ENCODE assay signal across 8 cellular contexts in genomic region chr2:111883661-111884591, GRCh38. TPM values are rescaled to one million over a fixed set of nuclear protein-coding genes. Genes with fewer than 3 reads are reported as not detected.
A peak's percentile ranks its signal among the peaks of the same experiment; 100 is the strongest.
DNase-seq lines count a peak whose midpoint lies in the region; ATAC-seq and TF ChIP-seq lines count a peak whose summit lies in the region.

Gene ANAPC1 (minus strand): TSS chr2:111884193. CDS start chr2:111880825, 3,368 bp downstream.

- peaks cover 0 to 8% (median 0%) of the 10 kb centered on the region in 3 experiments for H3K36me3 ChIP-seq in naive thymus-derived CD4-positive, alpha-beta T cell (ENCODE audit: control insufficient read depth in 2 of 3, insufficient read depth in 3 of 3, low read length in 3 of 3)

- H3K27ac Mint-ChIP-seq in activated T-cell treated with anti-CD3 and anti-CD28 coated beads, Interleukin-2, amount 50 U/mL, for 72 hours, result peak within 1 kb of the TSS; percentile 96
- peak within 1 kb of the TSS; percentile 92 to 98 (median 96) for H3K27ac Mint-ChIP-seq in naive thymus-derived CD4-positive, alpha-beta T cell
- peak within 1 kb of the TSS; percentile 99 for H3K27ac Mint-ChIP-seq in stimulated activated memory B cell treated with anti-CD40 and anti-IgM and Interleukin-4, amounts not matched to agents 10 μg/mL and 1 μg/mL and 100 μg/mL, for 72 hours

- TF ChIP-seq EP300 in Ishikawa (IDR thresholded peaks at IDR 0.05; ENCODE audit: borderline replicate concordance), result no peak; the same call in 1 of the 2 replicates

- peaks cover 36% of the 10 kb centered on the region for H3K4me1 Mint-ChIP-seq in activated T-cell treated with anti-CD3 and anti-CD28 coated beads, Interleukin-2, amount 50 U/mL, for 72 hours (ENCODE audit: low read depth)
- peaks cover 2 to 26% (median 13%) of the 10 kb centered on the region in 7 donors for H3K4me1 Mint-ChIP-seq in naive thymus-derived CD4-positive, alpha-beta T cell
- H3K4me1 Mint-ChIP-seq in stimulated activated memory B cell treated with anti-CD40 and anti-IgM and Interleukin-4, amounts not matched to agents 10 μg/mL and 1 μg/mL and 100 μg/mL, for 72 hours, result peaks cover 9% of the 10 kb centered on the region

- POLR2A ChIA-PET in naive thymus-derived CD4-positive, alpha-beta T cell (lab: Charles Lee), result interaction anchor here (0.6 to 1.9 kb wide), 7 partner anchors 9 to 699 kb away, joined by 3 to 7 read pairs (median 4); partner anchors contain the start of gene TMEM87B

- peak; percentile 68 for DNase-seq in DMS79 (lab: John Stamatoyannopoulos, UW)
- DNase-seq in RKO (ENCODE audit: low spot score), result peak; percentile 89
- DNase-seq in activated T-cell treated with anti-CD3 and anti-CD28 coated beads, Interleukin-2, amount 50 U/mL, for 72 hours, result peak; percentile 89 to 91
- peak; percentile 69 for DNase-seq in fibroblast of gingiva (ENCODE audit: low read depth)
- peak; percentile 75 to 87 (median 84) for DNase-seq in naive thymus-derived CD4-positive, alpha-beta T cell

- H3K27me3 ChIP-seq in naive thymus-derived CD4-positive, alpha-beta T cell (ENCODE audit: control insufficient read depth in 2 of 2, insufficient read depth in 2 of 2, low read length in 2 of 2), result no peaks in the 10 kb centered on the region

- peak within 1 kb of the TSS; percentile 89 to 96 for H3K4me3 Mint-ChIP-seq in activated T-cell treated with anti-CD3 and anti-CD28 coated beads, Interleukin-2, amount 50 U/mL, for 72 hours
- H3K4me3 Mint-ChIP-seq in naive thymus-derived CD4-positive, alpha-beta T cell, result peak within 1 kb of the TSS; percentile 92 to 99 (median 96)
- H3K4me3 Mint-ChIP-seq in stimulated activated memory B cell treated with anti-CD40 and anti-IgM and Interleukin-4, amounts not matched to agents 10 μg/mL and 1 μg/mL and 100 μg/mL, for 72 hours, result peak within 1 kb of the TSS; percentile 99

- H3K27me3 Mint-ChIP-seq in activated T-cell treated with anti-CD3 and anti-CD28 coated beads, Interleukin-2, amount 50 U/mL, for 72 hours (ENCODE audit: low read depth), result no peaks in the 10 kb centered on the region
- no peaks in the 10 kb centered on the region for H3K27me3 Mint-ChIP-seq in naive thymus-derived CD4-positive, alpha-beta T cell
- no peaks in the 10 kb centered on the region for H3K27me3 Mint-ChIP-seq in stimulated activated memory B cell treated with anti-CD40 and anti-IgM and Interleukin-4, amounts not matched to agents 10 μg/mL and 1 μg/mL and 100 μg/mL, for 72 hours

- H3K27ac ChIP-seq in naive thymus-derived CD4-positive, alpha-beta T cell (ENCODE audit: low read depth, low read length), result peak within 1 kb of the TSS; percentile 85

- H3K4me1 ChIP-seq in naive thymus-derived CD4-positive, alpha-beta T cell (ENCODE audit: control insufficient read depth in 2 of 2, insufficient read depth in 2 of 2, low read length in 2 of 2), result peaks cover 0 to 10% of the 10 kb centered on the region in 2 donors

- no peaks in the 10 kb centered on the region for H3K9me3 ChIP-seq in naive thymus-derived CD4-positive, alpha-beta T cell (ENCODE audit: control insufficient read depth in 2 of 3, low read length in 3 of 3)

- peak within 1 kb of the TSS; percentile 69 for H3K4me3 ChIP-seq in naive thymus-derived CD4-positive, alpha-beta T cell (ENCODE audit: low read length)

- TF ChIP-seq RAD21 in Ishikawa (IDR thresholded peaks at IDR 0.05; ENCODE audit: low read depth), result no peak

- intact Hi-C loops in naive thymus-derived CD4-positive, alpha-beta T cell (cut with micrococcal nuclease), result loop anchor here (1.0 to 10.0 kb wide), 13 partner anchors 14 to 1209 kb away; partner anchors contain the start of genes CHCHD5 (in 2 of the 2), MERTK (in 2 of the 2), ZC3H8 (in 2 of the 2) and BCL2L11 (in 1 of the 2)

- H3K36me3 Mint-ChIP-seq in activated T-cell treated with anti-CD3 and anti-CD28 coated beads, Interleukin-2, amount 50 U/mL, for 72 hours (ENCODE audit: insufficient read depth in 2 of 2), result peaks cover 0 to 5% of the 10 kb centered on the region in 2 donors
- peaks cover 0 to 7% (median 0%) of the 10 kb centered on the region in 5 donors for H3K36me3 Mint-ChIP-seq in naive thymus-derived CD4-positive, alpha-beta T cell
- H3K36me3 Mint-ChIP-seq in stimulated activated memory B cell treated with anti-CD40 and anti-IgM and Interleukin-4, amounts not matched to agents 10 μg/mL and 1 μg/mL and 100 μg/mL, for 72 hours, result peaks cover 2% of the 10 kb centered on the region

- no peaks in the 10 kb centered on the region for H3K9me3 Mint-ChIP-seq in activated T-cell treated with anti-CD3 and anti-CD28 coated beads, Interleukin-2, amount 50 U/mL, for 72 hours
- no peaks in the 10 kb centered on the region for H3K9me3 Mint-ChIP-seq in naive thymus-derived CD4-positive, alpha-beta T cell
- no peaks in the 10 kb centered on the region for H3K9me3 Mint-ChIP-seq in stimulated activated memory B cell treated with anti-CD40 and anti-IgM and Interleukin-4, amounts not matched to agents 10 μg/mL and 1 μg/mL and 100 μg/mL, for 72 hours

- CTCF ChIA-PET in naive thymus-derived CD4-positive, alpha-beta T cell (lab: Charles Lee), result interaction anchor here (0.6 kb wide), 1 partner anchor 164 kb away, joined by 3 read pairs; no protein-coding TSS in a partner anchor

- ATAC-seq in GM21619 (IDR thresholded peaks at IDR 0.05; ENCODE audit: unreplicated experiment), result peak; percentile 86
- ATAC-seq in activated T-cell treated with anti-CD3 and anti-CD28 coated beads, Interleukin-2, amount 50 U/mL, for 72 hours (replicated peaks in 1 of 2), result peak; percentile 95
- peak; percentile 98 for ATAC-seq in naive thymus-derived CD4-positive, alpha-beta T cell
- ATAC-seq in stimulated activated memory B cell treated with anti-CD40 and anti-IgM and Interleukin-4, amounts not matched to agents 10 μg/mL and 1 μg/mL and 100 μg/mL, for 72 hours, result peak; percentile 97

TF ChIP-seq in Ishikawa, 13 proteins besides CTCF, POLR2A, EP300 and RAD21:
- TF ChIP-seq YY1 (IDR thresholded peaks at IDR 0.05; ENCODE audit: low read depth) (peak; percentile 97), MAX (IDR thresholded peaks at IDR 0.05) (peak; percentile 91), USF1 (IDR thresholded peaks at IDR 0.05) (peak; percentile 63), REST (IDR thresholded peaks at IDR 0.05; ENCODE audit: low read depth) (no peak), TAF1 (IDR thresholded peaks at IDR 0.05; ENCODE audit: low read depth) (peak; percentile 97), TCF12 (IDR thresholded peaks at IDR 0.05; ENCODE audit: low read depth) (no peak; the same call in 1 of the 2 replicates), TEAD4 (IDR thresholded peaks at IDR 0.05) (no peak)
TF ChIP-seq in Ishikawa: peak in this region for 4.

RNA-seq across cellular contexts. Expression of gene ANAPC1, which starts in this region (rescaled TPM):
- total RNA-seq in activated T-cell treated with anti-CD3 and anti-CD28 coated beads, Interleukin-2, amount 50 U/mL, for 72 hours, result 10 to 100 TPM; 89.9 to 92.8 TPM
- total RNA-seq in naive thymus-derived CD4-positive, alpha-beta T cell, result 10 to 100 TPM; 51.8 to 77.2 (median 62.7) TPM
- 10 to 100 TPM; 30.6 to 31.4 TPM for polyA plus RNA-seq in naive thymus-derived CD4-positive, alpha-beta T cell

Comparison
In these comparisons a context has a peak if more than half of its experiments do, and no peak if none do; other contexts are left out.
1. Peak in every context shown above with its lines: DNase-seq, ATAC-seq, H3K4me3 ChIP-seq and H3K27ac ChIP-seq.